In the genomic region with DNA sequence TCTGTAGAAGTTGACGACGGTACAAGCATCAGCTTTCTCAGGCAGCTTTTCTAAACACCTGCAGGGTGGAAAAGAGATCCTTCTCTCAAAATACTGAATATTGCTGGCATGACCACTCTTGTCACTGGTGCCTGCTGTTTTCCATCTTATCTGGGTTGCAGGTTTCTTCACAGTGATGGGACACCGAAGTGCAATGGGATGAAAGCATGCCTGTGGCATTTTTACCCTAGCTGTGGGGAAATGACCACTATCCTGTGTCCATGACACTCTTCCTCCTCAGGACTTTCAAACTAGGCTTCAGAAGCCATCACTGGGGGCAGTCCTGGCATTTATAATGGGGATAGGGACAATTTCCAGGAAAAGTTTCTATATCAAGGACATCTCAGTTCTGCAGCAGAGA, we compare ENCODE assay signal across 26 cellular contexts.
"Had no signal": no experiment of that assay in that cellular context is flagged by ENCODE, and none has a peak within 500 bp of the region (broad histone marks: within the 10 kb centered on the region; RNA-seq: fewer than 3 reads in every experiment).

No MANE protein-coding gene starts in this region.

- H3K36me3 ChIP-seq: esophagus muscularis mucosa, gastroesophageal sphincter, left ventricle myocardium inferior, ovary, right lobe of liver, upper lobe of right lung had no signal

- H3K9me3 ChIP-seq: esophagus muscularis mucosa, gastroesophageal sphincter, heart right ventricle, left ventricle myocardium inferior, mucosa of descending colon, ovary, right lobe of liver, upper lobe of right lung had no signal

- H3K27me3 Mint-ChIP-seq: activated CD4-positive, alpha-beta T cell treated with anti-CD3 and anti-CD28 coated beads, Interleukin-2, amount 10 ng/mL, durations not matched to agents 7 days and 5 days; activated naive CD4-positive, alpha-beta T cell treated with anti-CD3 and anti-CD28 coated beads, Interleukin-2, amount 50 U/mL, for 24 hours; naive B cell had no signal

- DNase-seq: activated CD4-positive, alpha-beta T cell treated with anti-CD3 and anti-CD28 coated beads, Interleukin-2, amount 10 ng/mL, durations not matched to agents 7 days and 5 days; activated CD8-positive, alpha-beta memory T cell treated with anti-CD3 and anti-CD28 coated beads for 24 hours; activated CD8-positive, alpha-beta memory T cell treated with anti-CD3 and anti-CD28 coated beads, Interleukin-2, amount 50 U/mL, for 48 hours; activated effector memory CD4-positive, alpha-beta T cell treated with Interleukin-2 at 50 U/mL for 16 hours; activated T-cell treated with anti-CD3 and anti-CD28 coated beads, Interleukin-2, amount 50 U/mL, for 48 hours; dermis blood vessel endothelial cell; effector memory CD4-positive, alpha-beta T cell; heart right ventricle; immature natural killer cell; kidney glomerular epithelial cell; left ventricle myocardium inferior; mesenchymal stem cell; mucosa of descending colon; naive B cell; ovary; right lobe of liver; small intestine; stimulated activated CD4-positive, alpha-beta T cell treated with anti-CD3 and anti-CD28 coated beads, Interleukin-4, amount 100 ng/mL, for 24 hours; upper lobe of right lung had no signal

- H3K27ac Mint-ChIP-seq: activated CD4-positive, alpha-beta T cell treated with anti-CD3 and anti-CD28 coated beads, Interleukin-2, amount 10 ng/mL, durations not matched to agents 7 days and 5 days; activated naive CD4-positive, alpha-beta T cell treated with anti-CD3 and anti-CD28 coated beads, Interleukin-2, amount 50 U/mL, for 24 hours; immature natural killer cell; stimulated activated effector memory CD8-positive, alpha-beta T cell treated with anti-CD3 and anti-CD28 coated beads, Interleukin-12 subunit alpha, Interleukin-12 subunit beta, amount 100 ng/mL, for 72 hours; T-helper 2 cell treated with Interferon-gamma antibody and Interleukin-4, amounts not matched to agents 5 μg/mL and 100 μg/mL, for 36 hours had no signal

- H3K4me3 Mint-ChIP-seq: activated CD4-positive, alpha-beta T cell treated with anti-CD3 and anti-CD28 coated beads, Interleukin-2, amount 10 ng/mL, durations not matched to agents 7 days and 5 days; activated naive CD4-positive, alpha-beta T cell treated with anti-CD3 and anti-CD28 coated beads, Interleukin-2, amount 50 U/mL, for 24 hours; immature natural killer cell; neural crest cell; stimulated activated effector memory CD8-positive, alpha-beta T cell treated with anti-CD3 and anti-CD28 coated beads, Interleukin-12 subunit alpha, Interleukin-12 subunit beta, amount 100 ng/mL, for 72 hours; T-helper 2 cell treated with Interferon-gamma antibody and Interleukin-4, amounts not matched to agents 5 μg/mL and 100 μg/mL, for 36 hours had no signal

- H3K4me3 ChIP-seq: esophagus muscularis mucosa, gastroesophageal sphincter, heart right ventricle, left ventricle myocardium inferior, mucosa of descending colon, ovary, right lobe of liver, upper lobe of right lung had no signal

- H3K27ac ChIP-seq: left ventricle myocardium inferior, ovary, right lobe of liver, upper lobe of right lung had no signal

- H3K27me3 ChIP-seq: esophagus muscularis mucosa, gastroesophageal sphincter, heart right ventricle, ovary, right lobe of liver, upper lobe of right lung had no signal

- H3K4me1 ChIP-seq: right lobe of liver had no signal

- ATAC-seq: activated CD4-positive, CD25-positive, alpha-beta regulatory T cell treated with anti-CD3 and anti-CD28 coated beads, Interleukin-2, amount 50 U/mL, for 24 hours; gastroesophageal sphincter; heart right ventricle; mucosa of descending colon; right lobe of liver; stimulated activated effector memory CD8-positive, alpha-beta T cell treated with anti-CD3 and anti-CD28 coated beads, Interleukin-12 subunit alpha, Interleukin-12 subunit beta, amount 100 ng/mL, for 72 hours; upper lobe of right lung had no signal

- H3K9me3 Mint-ChIP-seq: activated CD4-positive, alpha-beta T cell treated with anti-CD3 and anti-CD28 coated beads, Interleukin-2, amount 10 ng/mL, durations not matched to agents 7 days and 5 days; activated naive CD4-positive, alpha-beta T cell treated with anti-CD3 and anti-CD28 coated beads, Interleukin-2, amount 50 U/mL, for 24 hours; immature natural killer cell; neural crest cell; stimulated activated effector memory CD8-positive, alpha-beta T cell treated with anti-CD3 and anti-CD28 coated beads, Interleukin-12 subunit alpha, Interleukin-12 subunit beta, amount 100 ng/mL, for 72 hours; T-helper 2 cell treated with Interferon-gamma antibody and Interleukin-4, amounts not matched to agents 5 μg/mL and 100 μg/mL, for 36 hours had no signal
